Comparison of ENCODE assay signal across 16 cellular contexts in genomic region chr1:243792891-243793290, GRCh38. TPM values are rescaled to one million over a fixed set of nuclear protein-coding genes. Genes with fewer than 3 reads are reported as not detected.
DNase-seq lines count a peak whose midpoint lies in the region; ATAC-seq and TF ChIP-seq lines count a peak whose summit lies in the region.
"Had no signal": no experiment of that assay in that cellular context is flagged by ENCODE, and none has a peak within 500 bp of the region (broad histone marks: within the 10 kb centered on the region; RNA-seq: fewer than 3 reads in every experiment).

No MANE protein-coding gene starts in this region.

- no peaks in the 10 kb centered on the region for H4K20me1 ChIP-seq in H9 (ENCODE audit: control insufficient read depth, insufficient read depth, insufficient read length)

- H2AFZ ChIP-seq in H9 (ENCODE audit: low read length), result no peak overlapping the region

- H3K79me2 ChIP-seq in H9 (ENCODE audit: insufficient read depth, low read length), result no peaks in the 10 kb centered on the region

- no peak overlapping the region for H2BK5ac ChIP-seq in H9 (ENCODE audit: insufficient read length, low read length)

- H3K36me3 ChIP-seq in naive thymus-derived CD4-positive, alpha-beta T cell (ENCODE audit: control insufficient read depth in 2 of 3, insufficient read depth in 3 of 3, low read length in 3 of 3), result no peaks in the 10 kb centered on the region
- no peaks in the 10 kb centered on the region for H3K36me3 ChIP-seq in thyroid gland
- H3K36me3 ChIP-seq: left lung had no signal

- H3K79me1 ChIP-seq in H9 (ENCODE audit: insufficient read depth, low read depth, low read length, poor library complexity, severe bottlenecking), result no peaks in the 10 kb centered on the region

- CTCF ChIA-PET in naive thymus-derived CD4-positive, alpha-beta T cell (lab: Charles Lee), result interaction anchor here (0.9 kb wide), 1 partner anchor 44 kb away, joined by 3 read pairs; no protein-coding TSS in a partner anchor

- H3K4me3 ChIP-seq in naive thymus-derived CD4-positive, alpha-beta T cell (ENCODE audit: low read length), result no peak overlapping the region
- H3K4me3 ChIP-seq in thyroid gland (replicated peaks in 1 of 3) (no peak overlapping the region), coronary artery (no peak overlapping the region)
- H3K4me3 ChIP-seq: left lung had no signal

- H2BK20ac ChIP-seq in H9 (ENCODE audit: low read depth, low read length, poor library complexity, severe bottlenecking), result no peak overlapping the region

- H3K36me3 Mint-ChIP-seq in H9 (ENCODE audit: insufficient read depth in 1 of 3, low read depth in 3 of 3) (peaks cover 0 to 5% (median 0%) of the 10 kb centered on the region in 3 experiments; a peak in 2 of 7 replicates), chondrocyte (ENCODE audit: low read depth) (peaks cover 4% of the 10 kb centered on the region)
- H3K36me3 Mint-ChIP-seq in naive thymus-derived CD4-positive, alpha-beta T cell, result peaks cover 3 to 33% (median 18%) of the 10 kb centered on the region in 5 donors

- H3K4me1 Mint-ChIP-seq in H9 (peaks cover 7 to 8% of the 10 kb centered on the region in 2 experiments), chondrocyte (ENCODE audit: low read depth) (peaks cover 27% of the 10 kb centered on the region)
- H3K4me1 Mint-ChIP-seq in naive thymus-derived CD4-positive, alpha-beta T cell, result peaks cover 6 to 82% (median 68%) of the 10 kb centered on the region in 7 donors

- POLR2A ChIA-PET in naive thymus-derived CD4-positive, alpha-beta T cell (lab: Charles Lee), result interaction anchor here (1.1 kb wide), 1 partner anchor 9 kb away, joined by 4 read pairs; no protein-coding TSS in a partner anchor

- H3K9me3 Mint-ChIP-seq in H9 (no peaks in the 10 kb centered on the region), chondrocyte (ENCODE audit: low read depth) (no peaks in the 10 kb centered on the region)
- peaks cover 0 to 5% (median 0%) of the 10 kb centered on the region in 11 donors for H3K9me3 Mint-ChIP-seq in naive thymus-derived CD4-positive, alpha-beta T cell

- H3K27me3 Mint-ChIP-seq in H9 (ENCODE audit: low read depth) (no peaks in the 10 kb centered on the region), chondrocyte (ENCODE audit: low read depth) (no peaks in the 10 kb centered on the region)
- no peaks in the 10 kb centered on the region for H3K27me3 Mint-ChIP-seq in naive thymus-derived CD4-positive, alpha-beta T cell
- H3K27me3 Mint-ChIP-seq: activated CD8-positive, alpha-beta memory T cell treated with anti-CD3 and anti-CD28 coated beads, Interleukin-2, amount 10 ng/mL, durations not matched to agents 7 days and 5 days had no signal

- TF ChIP-seq CTCF in H9 (conservative IDR thresholded peaks at IDR 0.05) (no peak), chondrocyte (IDR thresholded peaks at IDR 0.05) (no peak), thyroid gland (IDR thresholded peaks at IDR 0.05) (no peak), coronary artery (IDR thresholded peaks at IDR 0.05) (no peak)

- TF ChIP-seq POLR2A in thyroid gland (IDR thresholded peaks at IDR 0.05), result no peak

- no peak overlapping the region for H4K5ac ChIP-seq in H9 (ENCODE audit: insufficient read length, low read depth, low read length)

- H3K14ac ChIP-seq in H9 (ENCODE audit: insufficient read depth, low read length), result no peak overlapping the region

- H3K23ac ChIP-seq in H9 (ENCODE audit: insufficient read length, low read depth, low read length), result no peak overlapping the region

- intact Hi-C loops in naive thymus-derived CD4-positive, alpha-beta T cell (cut with micrococcal nuclease), result loop anchor here in 1 of 2 donors (2.0 kb wide), 1 partner anchor 14 kb away; no protein-coding TSS in a partner anchor
- intact Hi-C loops in thyroid gland (cut with DNase I), result no loop called here

- no peak overlapping the region for H4K91ac ChIP-seq in H9 (ENCODE audit: insufficient read length, low read depth, low read length)

- no peak for ATAC-seq in naive thymus-derived CD4-positive, alpha-beta T cell
- ATAC-seq in GM18858 (IDR thresholded peaks at IDR 0.05; ENCODE audit: unreplicated experiment) (no peak), HG03432 (IDR thresholded peaks at IDR 0.05; ENCODE audit: unreplicated experiment) (no peak)
- ATAC-seq: activated CD8-positive, alpha-beta memory T cell treated with anti-CD3 and anti-CD28 coated beads, Interleukin-2, amount 10 ng/mL, durations not matched to agents 7 days and 5 days; left lung had no signal

- H3K27me3 ChIP-seq in H9 (ENCODE audit: insufficient read depth, low read length), result no peaks in the 10 kb centered on the region
- no peaks in the 10 kb centered on the region for H3K27me3 ChIP-seq in naive thymus-derived CD4-positive, alpha-beta T cell (ENCODE audit: control insufficient read depth in 2 of 2, insufficient read depth in 2 of 2, low read length in 2 of 2)
- no peaks in the 10 kb centered on the region for H3K27me3 ChIP-seq in thyroid gland
- H3K27me3 ChIP-seq: dorsolateral prefrontal cortex, left lung had no signal

- peak overlapping the region; percentile 2 to 6 (median 2); a peak in 2 of 7 replicates for H3K27ac Mint-ChIP-seq in H9
- peak overlapping the region; percentile 14 for H3K27ac Mint-ChIP-seq in chondrocyte (ENCODE audit: unreplicated experiment)
- H3K27ac Mint-ChIP-seq in naive thymus-derived CD4-positive, alpha-beta T cell, result peak overlapping the region in 6 of 9 donors; percentile 5 to 71 (median 28)
- H3K27ac Mint-ChIP-seq: activated CD8-positive, alpha-beta memory T cell treated with anti-CD3 and anti-CD28 coated beads, Interleukin-2, amount 10 ng/mL, durations not matched to agents 7 days and 5 days had no signal

- DNase-seq in H9 (no peak), chondrocyte (ENCODE audit: low spot score) (no peak), thyroid gland (no peak), coronary artery (ENCODE audit: low spot score) (no peak), SKM-1 (lab: John Stamatoyannopoulos, UW; ENCODE audit: unreplicated experiment) (no peak)
- DNase-seq in naive thymus-derived CD4-positive, alpha-beta T cell, result no peak
- DNase-seq: activated CD4-positive, alpha-beta T cell treated with anti-CD3 and anti-CD28 coated beads for 48 hours; activated CD8-positive, alpha-beta memory T cell treated with anti-CD3 and anti-CD28 coated beads, Interleukin-2, amount 10 ng/mL, durations not matched to agents 7 days and 5 days; DMS79; dorsolateral prefrontal cortex; KBM-7; left lung; NCI-H2081; small intestine had no signal

- H3K9me3 ChIP-seq in H9 (ENCODE audit: control insufficient read depth, low read depth, low read length), result no peaks in the 10 kb centered on the region
- no peaks in the 10 kb centered on the region for H3K9me3 ChIP-seq in naive thymus-derived CD4-positive, alpha-beta T cell (ENCODE audit: control insufficient read depth in 2 of 3, low read length in 3 of 3)
- H3K9me3 ChIP-seq in thyroid gland, result no peaks in the 10 kb centered on the region
- H3K9me3 ChIP-seq: left lung had no signal

- H2BK120ac ChIP-seq in H9 (ENCODE audit: low read depth, low read length, poor library complexity, severe bottlenecking), result no peak overlapping the region

- H3K23me2 ChIP-seq in H9 (ENCODE audit: insufficient read length, low read depth, low read length, poor library complexity, severe bottlenecking), result no peaks in the 10 kb centered on the region

- no peak overlapping the region for H3K56ac ChIP-seq in H9 (ENCODE audit: insufficient read length, low read depth, low read length)

- H3K4me1 ChIP-seq in H9 (ENCODE audit: insufficient read depth, low read length) (no peaks in the 10 kb centered on the region; the same call in 1 of the 2 replicates), thyroid gland (peaks cover 29 to 50% of the 10 kb centered on the region in 2 donors)
- peaks cover 3 to 14% of the 10 kb centered on the region in 2 donors for H3K4me1 ChIP-seq in naive thymus-derived CD4-positive, alpha-beta T cell (ENCODE audit: control insufficient read depth in 2 of 2, insufficient read depth in 2 of 2, low read length in 2 of 2)

- H3K4ac ChIP-seq in H9 (ENCODE audit: low read depth, low read length), result no peak overlapping the region

- H4K8ac ChIP-seq in H9 (replicated peaks; ENCODE audit: insufficient read length, low read depth, low read length), result no peak overlapping the region

- H2BK12ac ChIP-seq in H9 (ENCODE audit: insufficient read length, low read depth, low read length), result no peak overlapping the region

- no peak overlapping the region for H3T11ph ChIP-seq in H9 (ENCODE audit: low read length)

- no peak overlapping the region for H2BK15ac ChIP-seq in H9 (ENCODE audit: low read depth, low read length)

- WGBS in H9 (ENCODE audit: extremely low coverage, insufficient read length, low lambda C conversion rate), result no CpG with 5 or more reads among the region's 3 CpGs
- WGBS in thyroid gland, 2 donors, result 44 to 52% methylated on average over 3 of the region's 3 CpGs

- no peak overlapping the region for H3K27ac ChIP-seq in H9 (ENCODE audit: insufficient read length, low read depth, low read length)
- no peak overlapping the region for H3K27ac ChIP-seq in naive thymus-derived CD4-positive, alpha-beta T cell (ENCODE audit: low read depth, low read length)
- H3K27ac ChIP-seq in thyroid gland, result peak overlapping the region; percentile 74 to 95 (median 79)
- H3K27ac ChIP-seq in coronary artery, result peak overlapping the region in 1 of 2 donors; percentile 59

- H3K9ac ChIP-seq in H9 (ENCODE audit: extremely low read depth, insufficient read length, low read length), result no peak overlapping the region

- H3K4me2 ChIP-seq in H9 (ENCODE audit: insufficient read depth, insufficient read length, low read length), result no peak overlapping the region

- no peak overlapping the region for H3K18ac ChIP-seq in H9 (ENCODE audit: insufficient read length, low read depth, low read length)

- H3K4me3 Mint-ChIP-seq in H9 (no peak overlapping the region), chondrocyte (ENCODE audit: unreplicated experiment) (no peak overlapping the region)
- peak overlapping the region in 6 of 10 donors; percentile 2 to 57 (median 8) for H3K4me3 Mint-ChIP-seq in naive thymus-derived CD4-positive, alpha-beta T cell
- H3K4me3 Mint-ChIP-seq: activated CD8-positive, alpha-beta memory T cell treated with anti-CD3 and anti-CD28 coated beads, Interleukin-2, amount 10 ng/mL, durations not matched to agents 7 days and 5 days had no signal

- no peak overlapping the region for H2AK5ac ChIP-seq in H9 (ENCODE audit: insufficient read length, low read length)

RNA-seq across cellular contexts. Expression of gene AKT3, which starts 57.2 kb away (rescaled TPM):
- 24.2 and 27.8 TPM in 2 replicates for total RNA-seq in H9 (2021)
- 85.0 to 113 TPM (median 111 TPM) in 3 replicates for total RNA-seq in chondrocyte
- total RNA-seq in naive thymus-derived CD4-positive, alpha-beta T cell, result 100 to 1,000 TPM in 1 of 5 experiments, 10 to 100 TPM in 4; 22.5 to 123 (median 88.5) TPM
- polyA plus RNA-seq in naive thymus-derived CD4-positive, alpha-beta T cell, result 1 to 10 TPM; 1.6 to 3.0 TPM
- total RNA-seq in thyroid gland, result 10 to 100 TPM; 51.7 to 84.1 (median 71.1) TPM

Comparison
In these comparisons a context has a peak if more than half of its experiments do, and no peak if none do; other contexts are left out.
1. H3K27ac ChIP-seq: peak in thyroid gland (3 of 3); none in H9 (single experiment) and naive thymus-derived CD4-positive, alpha-beta T cell (single experiment).
2. H3K4me3 Mint-ChIP-seq: peak in naive thymus-derived CD4-positive, alpha-beta T cell (6 of 10); none in H9 (0 of 2) and chondrocyte (single experiment).
3. Peak in every context shown above with its lines, with median percentiles within 50 percentile points of each other: H3K27ac Mint-ChIP-seq.